Comparison of ENCODE assay signal across 19 cellular contexts in the genomic region with DNA sequence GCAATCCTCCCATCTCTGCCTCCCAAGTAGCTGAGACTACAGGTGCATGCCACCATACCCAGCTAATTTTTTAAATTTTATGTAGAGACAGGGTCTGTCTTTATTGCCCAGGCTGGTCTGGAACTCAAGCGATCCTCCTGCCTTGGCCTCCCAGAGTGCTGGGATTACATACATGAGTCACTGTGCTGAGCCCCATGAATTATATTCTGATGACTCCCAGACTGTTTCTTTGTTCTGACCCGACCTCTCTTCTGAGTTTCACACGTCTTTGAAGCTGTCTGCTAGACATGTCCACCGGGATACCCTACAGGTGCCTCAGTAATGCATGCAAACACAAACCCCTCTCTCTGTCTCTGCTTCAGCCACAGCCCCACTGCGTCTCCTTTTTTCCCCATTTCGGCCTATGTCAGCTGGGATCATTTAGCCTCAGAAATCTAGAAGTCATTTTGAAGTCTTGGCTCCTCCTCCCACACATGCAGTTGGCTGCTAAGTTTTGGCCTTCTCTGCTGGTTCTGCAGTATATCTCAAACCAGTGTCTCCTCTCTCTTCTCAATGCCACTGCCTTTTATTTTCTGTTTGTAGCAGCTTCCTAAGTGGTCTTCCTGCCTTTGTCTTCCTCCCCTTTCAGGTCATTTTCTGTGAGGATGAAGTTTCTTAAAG. TPM values are rescaled to one million over a fixed set of nuclear protein-coding genes. Genes with fewer than 3 reads are reported as not detected.
DNase-seq lines count a peak whose midpoint lies in the region; ATAC-seq and TF ChIP-seq lines count a peak whose summit lies in the region.
"Had no signal": no experiment of that assay in that cellular context is flagged by ENCODE, and none has a peak within 500 bp of the region (broad histone marks: within the 10 kb centered on the region; RNA-seq: fewer than 3 reads in every experiment).

No MANE protein-coding gene starts in this region.

- peaks cover 8% of the 10 kb centered on the region for H3K36me3 ChIP-seq in MG63
- no peaks in the 10 kb centered on the region for H3K36me3 ChIP-seq in neural progenitor cell
- H3K36me3 ChIP-seq: brain microvascular endothelial cell had no signal

- H3K4me3 ChIP-seq in MG63 (no peak overlapping the region), epithelial cell of esophagus (ENCODE audit: low read length) (no peak overlapping the region), neural progenitor cell (no peak overlapping the region)
- H3K4me3 ChIP-seq: gastroesophageal sphincter, psoas muscle had no signal

- H2AFZ ChIP-seq in neural progenitor cell (replicated peaks), result no peak overlapping the region

- H3K27ac ChIP-seq in neural progenitor cell, result no peak overlapping the region
- H3K27ac ChIP-seq: brain microvascular endothelial cell, gastroesophageal sphincter, psoas muscle had no signal

- H3K27me3 ChIP-seq in MG63 (no peaks in the 10 kb centered on the region), neural progenitor cell (peaks cover 14% of the 10 kb centered on the region)
- H3K27me3 ChIP-seq: brain microvascular endothelial cell, gastroesophageal sphincter had no signal

- H3K79me2 ChIP-seq in neural progenitor cell (ENCODE audit: low read depth), result peaks cover 16% of the 10 kb centered on the region

- peaks cover 20% of the 10 kb centered on the region for H4K20me1 ChIP-seq in neural progenitor cell (ENCODE audit: low read depth)

- peaks cover 9% of the 10 kb centered on the region for H3K4me1 ChIP-seq in neural progenitor cell

- H3K4me2 ChIP-seq in neural progenitor cell, result no peak overlapping the region

- no peaks in the 10 kb centered on the region for H3F3A ChIP-seq in neural progenitor cell (ENCODE audit: low read depth)

- H3K27ac Mint-ChIP-seq in activated naive CD4-positive, alpha-beta T cell treated with anti-CD3 and anti-CD28 coated beads, Interleukin-2, amount 50 U/mL, for 24 hours, result no peak overlapping the region
- H3K27ac Mint-ChIP-seq in neural progenitor cell, result peak overlapping the region; percentile 15

- TF ChIP-seq CTCF in epithelial cell of esophagus (IDR thresholded peaks at IDR 0.05; ENCODE audit: insufficient read depth, low read depth, low read length, missing control alignments) (no peak), neural progenitor cell (IDR thresholded peaks at IDR 0.05) (no peak)

- H3K36me3 Mint-ChIP-seq in activated naive CD4-positive, alpha-beta T cell treated with anti-CD3 and anti-CD28 coated beads, Interleukin-2, amount 50 U/mL, for 24 hours, result peaks cover 3% of the 10 kb centered on the region
- H3K36me3 Mint-ChIP-seq in neural progenitor cell, result no peaks in the 10 kb centered on the region

- no peaks in the 10 kb centered on the region for H3K27me3 Mint-ChIP-seq in activated naive CD4-positive, alpha-beta T cell treated with anti-CD3 and anti-CD28 coated beads, Interleukin-2, amount 50 U/mL, for 24 hours
- H3K27me3 Mint-ChIP-seq in neural progenitor cell (ENCODE audit: insufficient read depth, low read depth), result peaks cover 5% of the 10 kb centered on the region

- H3K9me3 Mint-ChIP-seq in activated naive CD4-positive, alpha-beta T cell treated with anti-CD3 and anti-CD28 coated beads, Interleukin-2, amount 50 U/mL, for 24 hours, result no peaks in the 10 kb centered on the region
- no peaks in the 10 kb centered on the region for H3K9me3 Mint-ChIP-seq in neural progenitor cell

- no peak overlapping the region for H3K9ac ChIP-seq in neural progenitor cell

- peak overlapping the region; percentile 47 for H3K4me3 Mint-ChIP-seq in activated naive CD4-positive, alpha-beta T cell treated with anti-CD3 and anti-CD28 coated beads, Interleukin-2, amount 50 U/mL, for 24 hours
- H3K4me3 Mint-ChIP-seq in neural progenitor cell, result no peak overlapping the region

- no peak for ATAC-seq in HG03196 (IDR thresholded peaks at IDR 0.05; ENCODE audit: unreplicated experiment)
- ATAC-seq: gastroesophageal sphincter, psoas muscle had no signal

- H3K4me1 Mint-ChIP-seq in activated naive CD4-positive, alpha-beta T cell treated with anti-CD3 and anti-CD28 coated beads, Interleukin-2, amount 50 U/mL, for 24 hours, result peaks cover 76% of the 10 kb centered on the region
- H3K4me1 Mint-ChIP-seq in neural progenitor cell, result peaks cover 39% of the 10 kb centered on the region

- no peak for DNase-seq in activated naive CD4-positive, alpha-beta T cell treated with anti-CD3 and anti-CD28 coated beads, Interleukin-2, amount 50 U/mL, for 16 hours
- DNase-seq in MG63 (peak; percentile 24), epithelial cell of esophagus (ENCODE audit: low read depth) (peak; percentile 32), neural progenitor cell (ENCODE audit: low spot score) (no peak), cerebellum (ENCODE audit: low spot score) (no peak), NCI-H128 (lab: John Stamatoyannopoulos, UW; ENCODE audit: unreplicated experiment) (no peak)
- DNase-seq: ACHN; activated CD4-positive, alpha-beta T cell treated with anti-CD3 and anti-CD28 coated beads for 4 hours; brain microvascular endothelial cell; effector CD8-positive, alpha-beta T cell; midbrain; NCI-H2029 treated with DMSO at 0.1 percent for 48 hours; NCI-H526 treated with DMSO at 0.1 percent for 48 hours; psoas muscle; substantia nigra; T-helper 9 cell had no signal

- H3K9me3 ChIP-seq in MG63 (no peaks in the 10 kb centered on the region), neural progenitor cell (ENCODE audit: low read depth) (no peaks in the 10 kb centered on the region)
- H3K9me3 ChIP-seq: gastroesophageal sphincter, psoas muscle had no signal

RNA-seq across cellular contexts. Expression of a gene that starts 4.8 kb away (rescaled TPM):
- 33.0 and 37.6 TPM in 2 replicates for total RNA-seq in MG63 (2014; rRNA removed; shearing (Covaris generic); ENCODE audit: low replicate concordance)
- 17.6 and 19.5 TPM in 2 replicates for total RNA-seq in neural progenitor cell (ENCODE audit: low replicate concordance)
- total RNA-seq in cerebellum, result 66.1 TPM

RNA-seq across cellular contexts. Expression of a gene that starts 5.5 kb away (rescaled TPM):
- 34.4 and 43.9 TPM in 2 replicates for total RNA-seq in MG63 (2014; rRNA removed; shearing (Covaris generic); ENCODE audit: low replicate concordance)
- total RNA-seq in neural progenitor cell (ENCODE audit: low replicate concordance), result 41.0 and 45.0 TPM in 2 replicates
- 26.4 TPM for total RNA-seq in cerebellum

RNA-seq across cellular contexts. Expression of a gene that starts 23.9 kb away (rescaled TPM):
- 32.7 and 43.3 TPM in 2 replicates for total RNA-seq in MG63 (2014; rRNA removed; shearing (Covaris generic); ENCODE audit: low replicate concordance)
- total RNA-seq in neural progenitor cell (ENCODE audit: low replicate concordance) (76.0 and 109 TPM in 2 replicates), cerebellum (24.6 TPM)

RNA-seq across cellular contexts. Expression of a gene that starts 24.1 kb away (rescaled TPM):
- 12.3 and 14.9 TPM in 2 replicates for total RNA-seq in MG63 (2014; rRNA removed; shearing (Covaris generic); ENCODE audit: low replicate concordance)
- total RNA-seq in neural progenitor cell (ENCODE audit: low replicate concordance) (34.5 and 48.4 TPM in 2 replicates), cerebellum (22.8 TPM)

RNA-seq across cellular contexts. Expression of a gene that starts 46.9 kb away (rescaled TPM):
- total RNA-seq in MG63 (2014; rRNA removed; shearing (Covaris generic); ENCODE audit: low replicate concordance), result not detected in 2 replicates
- total RNA-seq in neural progenitor cell (ENCODE audit: low replicate concordance), result 0.09 TPM in 1 of 2 replicates, not detected in the other
- 0.45 TPM for total RNA-seq in cerebellum
- total RNA-seq: psoas muscle had no signal

Comparison
In these comparisons a context has a peak if more than half of its experiments do, and no peak if none do; other contexts are left out.
1. DNase-seq: peak in MG63 (single experiment) and epithelial cell of esophagus (single experiment); none in activated naive CD4-positive, alpha-beta T cell treated with anti-CD3 and anti-CD28 coated beads, Interleukin-2, amount 50 U/mL, for 16 hours (single experiment), neural progenitor cell (single experiment), cerebellum (single experiment) and NCI-H128 (single experiment).